16 cellular contexts compared by ENCODE assay signal in the genomic region with DNA sequence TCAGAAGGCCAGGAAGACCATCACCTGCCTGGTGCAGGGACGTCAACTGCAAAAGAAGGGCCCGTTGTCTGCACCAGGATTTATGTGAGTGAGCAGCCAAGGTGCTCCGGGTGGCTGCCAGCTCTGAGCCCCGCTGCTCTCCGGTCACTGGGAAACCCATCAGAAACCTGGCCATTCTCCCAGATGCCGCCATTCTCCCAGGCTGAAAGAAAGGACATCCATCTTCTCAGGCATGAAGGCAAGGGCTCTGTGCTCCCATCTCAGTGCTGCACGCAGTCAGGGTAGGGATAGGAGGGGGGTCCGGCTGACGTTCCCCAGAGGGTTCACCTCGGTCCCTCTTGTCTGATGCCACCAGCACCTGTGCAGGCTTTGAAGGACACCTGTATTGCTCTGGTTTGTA.
"Had no signal": no experiment of that assay in that cellular context is flagged by ENCODE, and none has a peak within 500 bp of the region (broad histone marks: within the 10 kb centered on the region; RNA-seq: fewer than 3 reads in every experiment).

No MANE protein-coding gene starts in this region.

- H3K4me1 Mint-ChIP-seq: stimulated activated naive B cell treated with anti-CD40 and anti-IgM and Interleukin-4, amounts not matched to agents 10 μg/mL and 1 μg/mL and 100 μg/mL, for 72 hours had no signal

- DNase-seq: cortex of kidney; effector CD8-positive, alpha-beta T cell; gastrocnemius medialis; heart right ventricle; left colon; left ventricle myocardium superior; mesendoderm; naive thymus-derived CD4-positive, alpha-beta T cell; sigmoid colon; stimulated activated CD4-positive, alpha-beta T cell treated with anti-CD3 and anti-CD28 coated beads, Interleukin-2, amount 100 ng/mL, for 24 hours; stimulated activated CD4-positive, alpha-beta T cell treated with anti-CD3 and anti-CD28 coated beads, Interleukin-4, amount 100 ng/mL, for 4 hours; stimulated activated naive B cell treated with anti-CD40 and anti-IgM and Interleukin-4, amounts not matched to agents 10 μg/mL and 1 μg/mL and 100 μg/mL, for 72 hours; stimulated activated naive CD8-positive, alpha-beta T cell treated with anti-CD3 and anti-CD28 coated beads, Interleukin-15, amount 100 ng/mL, for 72 hours; testis; transverse colon had no signal

- H3K27ac Mint-ChIP-seq: stimulated activated naive B cell treated with anti-CD40 and anti-IgM and Interleukin-4, amounts not matched to agents 10 μg/mL and 1 μg/mL and 100 μg/mL, for 72 hours; stimulated activated naive CD8-positive, alpha-beta T cell treated with anti-CD3 and anti-CD28 coated beads, Interleukin-15, amount 100 ng/mL, for 72 hours had no signal

- H3K4me3 Mint-ChIP-seq: naive thymus-derived CD4-positive, alpha-beta T cell; stimulated activated naive B cell treated with anti-CD40 and anti-IgM and Interleukin-4, amounts not matched to agents 10 μg/mL and 1 μg/mL and 100 μg/mL, for 72 hours; stimulated activated naive CD8-positive, alpha-beta T cell treated with anti-CD3 and anti-CD28 coated beads, Interleukin-15, amount 100 ng/mL, for 72 hours had no signal

- ATAC-seq: esophagus mucosa; gastrocnemius medialis; heart right ventricle; left colon; left ventricle myocardium superior; naive thymus-derived CD4-positive, alpha-beta T cell; stimulated activated naive B cell treated with anti-CD40 and anti-IgM and Interleukin-4, amounts not matched to agents 10 μg/mL and 1 μg/mL and 100 μg/mL, for 72 hours; stimulated activated naive CD8-positive, alpha-beta T cell treated with anti-CD3 and anti-CD28 coated beads, Interleukin-15, amount 100 ng/mL, for 72 hours had no signal
